In genomic region chr2:64455545-64455944, GRCh38 we compare ENCODE assay signal across 9 cellular contexts.
DNase-seq lines count a peak whose midpoint lies in the region; ATAC-seq and TF ChIP-seq lines count a peak whose summit lies in the region.
"Had no signal": no experiment of that assay in that cellular context is flagged by ENCODE, and none has a peak within 500 bp of the region (broad histone marks: within the 10 kb centered on the region; RNA-seq: fewer than 3 reads in every experiment).

No MANE protein-coding gene starts in this region.

- no peak for TF ChIP-seq CTCF in RWPE2 (IDR thresholded peaks at IDR 0.05; ENCODE audit: poor library complexity, severe bottlenecking)

- H3K4me3 ChIP-seq in RWPE2 (ENCODE audit: severe bottlenecking) (no peak overlapping the region), skin epidermis (peak overlapping the region in 6 of 7 experiments; percentile 64 to 87 (median 82))

- DNase-seq in NCI-H748 (lab: John Stamatoyannopoulos, UW; ENCODE audit: unreplicated experiment) (peak; percentile 9), NCI-H748 treated with DMSO at 0.1 percent for 48 hours (lab: John Stamatoyannopoulos, UW) (no peak), RWPE2 (ENCODE audit: low spot score) (no peak), germinal center (ENCODE audit: low spot score) (peak; percentile 6), GOT3 (lab: John Stamatoyannopoulos, UW) (no peak), activated gamma-delta T cell treated with Interleukin-2 at 50 U/mL for 16 hours (no peak)
- DNase-seq: brain microvascular endothelial cell had no signal

- H3K27me3 ChIP-seq in RWPE2 (ENCODE audit: insufficient read depth, poor library complexity, severe bottlenecking): no peaks in the 10 kb centered on the region

- ATAC-seq in RWPE2 (ENCODE audit: low read depth): no peak
- ATAC-seq in HG03108 (IDR thresholded peaks at IDR 0.05; ENCODE audit: unreplicated experiment): no peak

- H3K9me3 ChIP-seq in RWPE2 (ENCODE audit: severe bottlenecking): no peaks in the 10 kb centered on the region

- peaks cover 35% of the 10 kb centered on the region for H3K36me3 ChIP-seq in RWPE2 (ENCODE audit: low read depth)
- H3K36me3 ChIP-seq: brain microvascular endothelial cell had no signal

- H3K4me1 ChIP-seq in RWPE2 (ENCODE audit: insufficient read depth, poor library complexity, severe bottlenecking): peaks cover 11% of the 10 kb centered on the region

- H3K27ac ChIP-seq in RWPE2 (ENCODE audit: poor library complexity, severe bottlenecking) (peak overlapping the region; percentile 86), skin epidermis (peak overlapping the region in 13 of 21 experiments; percentile 87 to 98 (median 94))
- H3K27ac ChIP-seq: brain microvascular endothelial cell had no signal

Comparison
In these comparisons a context has a peak if more than half of its experiments do, and no peak if none do; other contexts are left out.
1. DNase-seq: peak in NCI-H748 (single experiment) and germinal center (single experiment); none in NCI-H748 treated with DMSO at 0.1 percent for 48 hours (single experiment), RWPE2 (single experiment), GOT3 (single experiment) and activated gamma-delta T cell treated with Interleukin-2 at 50 U/mL for 16 hours (single experiment).